In the genomic region with DNA sequence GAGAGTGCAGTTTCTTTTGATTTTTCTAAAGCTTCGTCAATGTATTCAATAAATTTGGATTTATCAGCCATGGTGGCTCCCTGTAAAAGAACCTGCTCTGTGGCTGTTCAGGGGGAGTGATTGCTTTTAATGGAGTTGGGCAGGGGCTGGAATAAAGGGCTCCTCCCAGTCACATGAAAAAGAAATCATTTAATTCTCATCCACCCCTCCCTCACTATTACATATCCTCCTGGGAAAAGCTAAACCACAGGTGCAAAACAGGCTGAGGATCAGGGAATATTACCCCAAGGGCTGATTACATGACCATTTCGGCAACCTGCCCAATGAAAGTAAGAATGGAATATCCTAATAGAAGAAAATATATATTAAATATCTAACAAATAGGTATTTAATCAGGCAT, we compare ENCODE assay signal across 33 cellular contexts. TPM values are rescaled to one million over a fixed set of nuclear protein-coding genes. Genes with fewer than 3 reads are reported as not detected.
DNase-seq lines count a peak whose midpoint lies in the region; ATAC-seq and TF ChIP-seq lines count a peak whose summit lies in the region.
"Had no signal": no experiment of that assay in that cellular context is flagged by ENCODE, and none has a peak within 500 bp of the region (broad histone marks: within the 10 kb centered on the region; RNA-seq: fewer than 3 reads in every experiment).

Gene SULT6B1 (minus strand): TSS at position 101 of the 400 bp plus-strand sequence. CDS start 30 bp downstream, at position 71.

- WGBS in testis, 2 donors: 96 to 98% methylated on average over 2 of the region's 2 CpGs

- no peak for TF ChIP-seq CTCF in testis (IDR thresholded peaks at IDR 0.05)

- H3K27ac ChIP-seq in HUES6 (ENCODE audit: low read depth, low read length) (peak within 1 kb of the TSS; percentile 65), SJSA1 (peak within 1 kb of the TSS; percentile 18; the same call in 1 of the 2 replicates), epithelial cell of prostate (peak within 1 kb of the TSS; percentile 62), testis (peak within 1 kb of the TSS; percentile 50 to 75)
- H3K27ac ChIP-seq: psoas muscle, upper lobe of right lung had no signal

- TF ChIP-seq POLR2A in testis (IDR thresholded peaks at IDR 0.05): no peak

- no peaks in the 10 kb centered on the region for H3K9me3 ChIP-seq in HUES6 (ENCODE audit: control insufficient read depth, insufficient read depth, low read depth, low read length)
- H3K9me3 ChIP-seq in SJSA1 (replicated peaks): no peaks in the 10 kb centered on the region
- no peaks in the 10 kb centered on the region for H3K9me3 ChIP-seq in testis
- H3K9me3 ChIP-seq: HAP-1, MG63, psoas muscle, upper lobe of right lung had no signal

- no peak for ATAC-seq in HG03432 (IDR thresholded peaks at IDR 0.05; ENCODE audit: unreplicated experiment)
- ATAC-seq in GM21723 (IDR thresholded peaks at IDR 0.05; ENCODE audit: unreplicated experiment): no peak
- ATAC-seq: activated CD4-positive, alpha-beta T cell treated with anti-CD3 and anti-CD28 coated beads for 36 hours; activated CD8-positive, alpha-beta T cell treated with anti-CD3 and anti-CD28 coated beads for 36 hours; GM12878; psoas muscle; upper lobe of right lung had no signal

- intact Hi-C loops in testis (cut with DNase I; ENCODE audit: low total_unique reads): no loop called here

- H3K27me3 ChIP-seq in HUES6 (ENCODE audit: control insufficient read depth, insufficient read depth, low read length): no peaks in the 10 kb centered on the region
- H3K27me3 ChIP-seq in SJSA1 (replicated peaks): no peaks in the 10 kb centered on the region
- H3K27me3 ChIP-seq in testis: no peaks in the 10 kb centered on the region
- H3K27me3 ChIP-seq: upper lobe of right lung had no signal

- peak within 1 kb of the TSS; percentile 60 for H3K9ac ChIP-seq in HUES6 (ENCODE audit: low read length)

- H3K4me1 ChIP-seq in HUES6 (ENCODE audit: control insufficient read depth, insufficient read depth, low read length) (peaks cover 45% of the 10 kb centered on the region), SJSA1 (replicated peaks) (peaks cover 11% of the 10 kb centered on the region), testis (no peaks in the 10 kb centered on the region)
- H3K4me1 ChIP-seq: psoas muscle, upper lobe of right lung had no signal

- H3K4me3 ChIP-seq in HUES6 (ENCODE audit: low read depth, low read length) (no peak within 1 kb of the TSS), SJSA1 (no peak within 1 kb of the TSS), testis (no peak within 1 kb of the TSS)
- H3K4me3 ChIP-seq: GM12878, HAP-1, MG63, psoas muscle, upper lobe of right lung had no signal

- DNase-seq in SJSA1 (ENCODE audit: low read depth in 1 of 2, low spot score in 2 of 2) (no peak), epithelial cell of prostate (ENCODE audit: low read depth, low spot score) (no peak), testis (no peak), NCI-H82 treated with DMSO at 0.1 percent for 48 hours (lab: John Stamatoyannopoulos, UW; ENCODE audit: unreplicated experiment) (no peak)
- DNase-seq: activated CD4-positive, alpha-beta T cell treated with anti-CD3 and anti-CD28 coated beads for 36 hours; activated CD8-positive, alpha-beta T cell treated with anti-CD3 and anti-CD28 coated beads for 36 hours; activated naive CD4-positive, alpha-beta T cell treated with anti-CD3 and anti-CD28 coated beads for 36 hours; C1 segment of cervical spinal cord; islet precursor cell; KG1; MG63; midbrain; naive B cell; NCI-H1105 treated with DMSO at 0.1 percent for 48 hours; NCI-H187 treated with DMSO at 0.1 percent for 48 hours; NCI-H2171; NCI-H510A treated with DMSO at 0.1 percent for 48 hours; NK-92 treated with Interleukin-12 subunit alpha and Interleukin-12 subunit beta, amount 100 ng/mL, for 24 hours; nucleus accumbens; psoas muscle; Right ventricle myocardium superior; stimulated activated CD4-positive, alpha-beta T cell treated with anti-CD3 and anti-CD28 coated beads, Interleukin-15, amount 100 ng/mL, for 24 hours; stimulated activated CD4-positive, alpha-beta T cell treated with anti-CD3 and anti-CD28 coated beads, Interleukin-4, amount 100 ng/mL, for 4 hours; upper lobe of right lung had no signal

- H3K36me3 ChIP-seq in HUES6 (ENCODE audit: control insufficient read depth, insufficient read depth, low read length) (no peaks in the 10 kb centered on the region), SJSA1 (no peaks in the 10 kb centered on the region), testis (ENCODE audit: low read depth, missing control alignments) (no peaks in the 10 kb centered on the region)
- H3K36me3 ChIP-seq: HAP-1, MG63, upper lobe of right lung had no signal

RNA-seq across cellular contexts. Expression of gene SULT6B1, which starts in this region (rescaled TPM):
- 0.63 TPM in 1 of 2 replicates, not detected in the other for total RNA-seq in SJSA1 (2014; rRNA removed; shearing (Covaris generic))
- 1 to 10 TPM in 1 of 2 donors, under 1 TPM in 1; 0.31 to 3.8 TPM for total RNA-seq in testis
- polyA plus RNA-seq in testis (ENCODE audit: insufficient read depth, low read depth, low replicate concordance): 1.7 TPM
- total RNA-seq: activated CD4-positive, alpha-beta T cell treated with anti-CD3 and anti-CD28 coated beads for 36 hours; activated CD8-positive, alpha-beta T cell treated with anti-CD3 and anti-CD28 coated beads for 36 hours; activated naive CD4-positive, alpha-beta T cell treated with anti-CD3 and anti-CD28 coated beads for 36 hours; GM12878; liver; psoas muscle; Right ventricle myocardium superior; subcutaneous adipose tissue; T-helper 2 cell treated with Interferon-gamma antibody and Interleukin-4, amounts not matched to agents 100 ng/mL and 5 ng/mL, for 36 hours; upper lobe of right lung had no signal
- polyA plus RNA-seq: adipose tissue, GM12878, liver, psoas muscle had no signal
